In the genomic region with DNA sequence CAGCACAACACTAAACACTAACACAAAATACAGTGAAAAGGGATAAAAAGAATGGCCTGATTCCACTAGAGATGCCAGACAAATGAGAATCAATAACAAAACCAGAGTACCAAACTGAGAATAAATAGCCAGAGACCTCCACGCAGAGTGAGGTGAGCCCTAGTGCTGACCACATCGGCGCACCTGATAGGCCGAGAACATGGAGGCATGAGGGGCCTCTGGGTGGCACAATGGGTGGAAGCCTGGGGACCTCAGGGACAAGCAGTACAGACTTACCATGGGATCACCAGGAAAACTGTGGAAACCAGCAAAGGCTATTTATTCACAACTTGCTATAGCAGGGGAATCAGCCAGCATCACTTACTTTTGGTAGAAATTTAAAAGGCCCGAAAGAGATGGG, we compare ENCODE assay signal across 1 cellular context.
TF ChIP-seq lines count a peak whose summit lies in the region.

No MANE protein-coding gene starts in this region.

TF ChIP-seq in SK-N-SH, 30 proteins besides CTCF, POLR2A, EP300 and RAD21 (continued from another document):
- no peak for TF ChIP-seq ZBTB33 (IDR thresholded peaks at IDR 0.05; ENCODE audit: borderline replicate concordance, low read depth)
- no peak for TF ChIP-seq RCOR1 (IDR thresholded peaks at IDR 0.05; ENCODE audit: low read length)
- TF ChIP-seq YY1 (IDR thresholded peaks at IDR 0.05; ENCODE audit: low read depth), result no peak
- TF ChIP-seq USF1 (IDR thresholded peaks at IDR 0.05; ENCODE audit: borderline replicate concordance, low read depth), result no peak
- no peak for TF ChIP-seq NRF1 (IDR thresholded peaks at IDR 0.05; ENCODE audit: low read depth, low read length)
- no peak for TF ChIP-seq USF2 (IDR thresholded peaks at IDR 0.05; ENCODE audit: borderline replicate concordance, low read depth, low read length)
- no peak for TF ChIP-seq SIN3A (IDR thresholded peaks at IDR 0.05; ENCODE audit: borderline replicate concordance, low read depth, low read length)
- no peak for TF ChIP-seq FOXJ3 (CRISPR knock-in tag; IDR thresholded peaks at IDR 0.05)
- TF ChIP-seq TEAD4 (IDR thresholded peaks at IDR 0.05; ENCODE audit: borderline replicate concordance, insufficient read depth), result no peak
- TF ChIP-seq, protein P1, sequence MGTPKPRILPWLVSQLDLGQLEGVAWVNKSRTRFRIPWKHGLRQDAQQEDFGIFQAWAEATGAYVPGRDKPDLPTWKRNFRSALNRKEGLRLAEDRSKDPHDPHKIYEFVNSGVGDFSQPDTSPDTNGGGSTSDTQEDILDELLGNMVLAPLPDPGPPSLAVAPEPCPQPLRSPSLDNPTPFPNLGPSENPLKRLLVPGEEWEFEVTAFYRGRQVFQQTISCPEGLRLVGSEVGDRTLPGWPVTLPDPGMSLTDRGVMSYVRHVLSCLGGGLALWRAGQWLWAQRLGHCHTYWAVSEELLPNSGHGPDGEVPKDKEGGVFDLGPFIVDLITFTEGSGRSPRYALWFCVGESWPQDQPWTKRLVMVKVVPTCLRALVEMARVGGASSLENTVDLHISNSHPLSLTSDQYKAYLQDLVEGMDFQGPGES (IDR thresholded peaks at IDR 0.05; ENCODE audit: low read depth, low read length), result no peak
